ENCODE assay signal across 12 cellular contexts in the genomic region with DNA sequence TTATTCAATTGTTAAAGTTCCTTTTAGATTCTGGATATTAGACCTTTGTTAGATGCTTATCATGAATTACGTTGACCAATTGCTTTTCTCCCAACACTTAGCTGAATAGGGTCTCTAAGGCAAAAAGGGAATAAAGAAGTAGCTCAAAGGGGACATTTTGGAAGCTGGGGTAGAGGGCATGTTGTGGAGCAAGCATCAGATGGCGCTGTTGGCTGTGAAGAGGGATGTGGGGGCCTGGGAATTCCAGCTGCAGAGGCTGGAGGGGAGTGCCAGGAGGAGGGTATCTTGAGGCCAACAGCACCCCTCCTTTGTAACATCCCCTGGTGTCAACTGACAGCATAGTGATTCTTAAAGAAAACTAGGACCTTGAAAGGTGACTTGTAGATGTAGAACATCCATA.
DNase-seq lines count a peak whose midpoint lies in the region; ATAC-seq and TF ChIP-seq lines count a peak whose summit lies in the region.
"Had no signal": no experiment of that assay in that cellular context is flagged by ENCODE, and none has a peak within 500 bp of the region (broad histone marks: within the 10 kb centered on the region; RNA-seq: fewer than 3 reads in every experiment).

No MANE protein-coding gene starts in this region.

- H3K9ac ChIP-seq in H9 (ENCODE audit: extremely low read depth, insufficient read length, low read length): no peak overlapping the region

- H4K91ac ChIP-seq in H9 (ENCODE audit: insufficient read length, low read depth, low read length): no peak overlapping the region

- H3K4ac ChIP-seq in H9 (ENCODE audit: low read depth, low read length): no peak overlapping the region

- no peak overlapping the region for H2BK120ac ChIP-seq in H9 (ENCODE audit: low read depth, low read length, poor library complexity, severe bottlenecking)

- H3K27ac Mint-ChIP-seq in H9: no peak overlapping the region
- peak overlapping the region; percentile 64 for H3K27ac Mint-ChIP-seq in nephron progenitor cell
- H3K27ac Mint-ChIP-seq: B cell; CD4-positive, alpha-beta memory T cell had no signal

- no CpG with 5 or more reads among the region's 2 CpGs for WGBS in H9 (ENCODE audit: extremely low coverage, insufficient read length, low lambda C conversion rate)

- H3K4me1 ChIP-seq in H9 (ENCODE audit: insufficient read depth, low read length): no peaks in the 10 kb centered on the region

- no peak overlapping the region for H3K4me2 ChIP-seq in H9 (ENCODE audit: insufficient read depth, insufficient read length, low read length)

- ATAC-seq in left cardiac atrium: no peak
- no peak for ATAC-seq in GM19467 (IDR thresholded peaks at IDR 0.05; ENCODE audit: unreplicated experiment)

- H3K9me3 ChIP-seq in H9 (ENCODE audit: control insufficient read depth, low read depth, low read length): no peaks in the 10 kb centered on the region
- H3K9me3 ChIP-seq in WERI-Rb-1 (ENCODE audit: severe bottlenecking): no peaks in the 10 kb centered on the region

- H3K14ac ChIP-seq in H9 (ENCODE audit: insufficient read depth, low read length): no peak overlapping the region

- H3K79me1 ChIP-seq in H9 (ENCODE audit: insufficient read depth, low read depth, low read length, poor library complexity, severe bottlenecking): no peaks in the 10 kb centered on the region

- no peaks in the 10 kb centered on the region for H3K27me3 ChIP-seq in H9 (ENCODE audit: insufficient read depth, low read length)
- no peaks in the 10 kb centered on the region for H3K27me3 ChIP-seq in WERI-Rb-1 (ENCODE audit: insufficient read depth, low read depth, severe bottlenecking)

- H3K36me3 ChIP-seq in WERI-Rb-1: no peaks in the 10 kb centered on the region

- no peak overlapping the region for H2BK15ac ChIP-seq in H9 (ENCODE audit: low read depth, low read length)

- H3K27me3 Mint-ChIP-seq in H9 (ENCODE audit: low read depth) (no peaks in the 10 kb centered on the region), nephron progenitor cell (ENCODE audit: low read depth, poor library complexity) (peaks cover 3% of the 10 kb centered on the region)
- H3K27me3 Mint-ChIP-seq: B cell; CD4-positive, alpha-beta memory T cell had no signal

- no peak for DNase-seq in H9
- no peak for DNase-seq in WERI-Rb-1
- DNase-seq in nephron progenitor cell: no peak
- no peak for DNase-seq in effector CD8-positive, alpha-beta T cell (lab: John Stamatoyannopoulos, UW)
- no peak for DNase-seq in left cardiac atrium
- DNase-seq in NCI-H187 treated with DMSO at 0.1 percent for 48 hours (lab: John Stamatoyannopoulos, UW): no peak
- DNase-seq: CD4-positive, alpha-beta memory T cell; DMS79; EL had no signal

- peak; percentile 46; the same call in 2 of the 3 replicates for TF ChIP-seq CTCF in H9 (conservative IDR thresholded peaks at IDR 0.05)
- TF ChIP-seq CTCF in WERI-Rb-1 (IDR thresholded peaks at IDR 0.05; ENCODE audit: low read depth, low read length): peak; percentile 42; the same call in 1 of the 2 replicates
- no peak for TF ChIP-seq CTCF in nephron progenitor cell (IDR thresholded peaks at IDR 0.05)

- peaks cover 0 to 7% of the 10 kb centered on the region in 2 experiments; a peak in 1 of 5 replicates for H3K9me3 Mint-ChIP-seq in H9
- H3K9me3 Mint-ChIP-seq in nephron progenitor cell: peaks cover under 1% of the 10 kb centered on the region

- no peak overlapping the region for H2AFZ ChIP-seq in H9 (ENCODE audit: low read length)

- H3K23me2 ChIP-seq in H9 (ENCODE audit: insufficient read length, low read depth, low read length, poor library complexity, severe bottlenecking): no peaks in the 10 kb centered on the region

- no peak overlapping the region for H2BK5ac ChIP-seq in H9 (ENCODE audit: insufficient read length, low read length)

- no peak overlapping the region for H3K4me3 ChIP-seq in WERI-Rb-1 (ENCODE audit: low read depth, low read length)

- H4K20me1 ChIP-seq in H9 (ENCODE audit: control insufficient read depth, insufficient read depth, insufficient read length): no peaks in the 10 kb centered on the region

- no peak overlapping the region for H3K23ac ChIP-seq in H9 (ENCODE audit: insufficient read length, low read depth, low read length)

- H3K27ac ChIP-seq in H9 (ENCODE audit: insufficient read length, low read depth, low read length) (no peak overlapping the region), WERI-Rb-1 (no peak overlapping the region)
- H3K27ac ChIP-seq: C4-2B had no signal

- H3T11ph ChIP-seq in H9 (ENCODE audit: low read length): no peak overlapping the region

- no peaks in the 10 kb centered on the region for H3K79me2 ChIP-seq in H9 (ENCODE audit: insufficient read depth, low read length)

- H3K36me3 Mint-ChIP-seq in H9 (ENCODE audit: insufficient read depth in 1 of 3, low read depth in 3 of 3) (peaks cover 0 to 9% (median 0%) of the 10 kb centered on the region in 3 experiments; a peak in 3 of 7 replicates), nephron progenitor cell (ENCODE audit: low read depth) (peaks cover 7% of the 10 kb centered on the region)
- H3K36me3 Mint-ChIP-seq: CD4-positive, alpha-beta memory T cell had no signal

- H2AK5ac ChIP-seq in H9 (ENCODE audit: insufficient read length, low read length): no peak overlapping the region

- H2BK20ac ChIP-seq in H9 (ENCODE audit: low read depth, low read length, poor library complexity, severe bottlenecking): no peak overlapping the region

- H3K18ac ChIP-seq in H9 (ENCODE audit: insufficient read length, low read depth, low read length): no peak overlapping the region

- no peak overlapping the region for H4K8ac ChIP-seq in H9 (replicated peaks; ENCODE audit: insufficient read length, low read depth, low read length)

- H3K56ac ChIP-seq in H9 (ENCODE audit: insufficient read length, low read depth, low read length): no peak overlapping the region

- H2BK12ac ChIP-seq in H9 (ENCODE audit: insufficient read length, low read depth, low read length): no peak overlapping the region

- H3K4me3 Mint-ChIP-seq in H9 (no peak overlapping the region), nephron progenitor cell (no peak overlapping the region)
- H3K4me3 Mint-ChIP-seq: B cell; CD4-positive, alpha-beta memory T cell had no signal

- H3K4me1 Mint-ChIP-seq in H9 (peaks cover 13% of the 10 kb centered on the region in 2 experiments), nephron progenitor cell (peaks cover 1% of the 10 kb centered on the region)
- H3K4me1 Mint-ChIP-seq: B cell; CD4-positive, alpha-beta memory T cell had no signal

- intact Hi-C loops in left cardiac atrium (cut with DNase I): no loop called here

- H4K5ac ChIP-seq in H9 (ENCODE audit: insufficient read length, low read depth, low read length): no peak overlapping the region
